In the genomic region with DNA sequence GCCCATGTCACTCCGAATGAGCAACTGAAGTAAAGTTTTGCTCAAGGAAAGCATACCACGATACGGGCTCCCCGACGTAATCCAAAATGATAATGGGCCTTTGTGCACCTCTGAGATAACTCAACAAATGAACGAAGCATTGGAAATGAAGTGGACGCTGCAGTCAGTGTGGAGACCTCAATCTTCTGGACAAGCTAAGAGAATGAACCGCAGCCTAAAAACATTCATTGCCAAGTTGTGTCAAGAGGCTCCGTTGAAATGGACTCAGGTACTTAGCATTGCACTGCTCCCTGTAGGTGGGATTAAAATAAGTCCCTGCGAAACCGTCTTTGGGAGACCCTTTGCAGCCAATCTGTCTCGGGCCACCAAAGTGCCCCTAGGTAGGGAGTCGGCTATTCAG, we compare ENCODE assay signal across 39 cellular contexts. TPM values are rescaled to one million over a fixed set of nuclear protein-coding genes. Genes with fewer than 3 reads are reported as not detected.
"Had no signal": no experiment of that assay in that cellular context is flagged by ENCODE, and none has a peak within 500 bp of the region (broad histone marks: within the 10 kb centered on the region; RNA-seq: fewer than 3 reads in every experiment).

No MANE protein-coding gene starts in this region.

- H3K36me3 ChIP-seq: MG63 had no signal

- H3K9me3 ChIP-seq: MG63 had no signal

- H3K27me3 ChIP-seq: MG63 had no signal

- H3K4me3 ChIP-seq: MG63 had no signal

- DNase-seq: Kasumi-1, MG63, MM.1S, MV-4-11, NCI-H1048, NCI-H1092, NCI-H1092 treated with DMSO at 0.1 percent for 48 hours, NCI-H1105, NCI-H1105 treated with DMSO at 0.1 percent for 48 hours, NCI-H1417, NCI-H1417 treated with DMSO at 0.1 percent for 48 hours, NCI-H1436, NCI-H1436 treated with DMSO at 0.1 percent for 48 hours, NCI-H146, NCI-H1694, NCI-H1694 treated with DMSO at 0.1 percent for 48 hours, NCI-H187, NCI-H187 treated with DMSO at 0.1 percent for 48 hours, NCI-H1930, NCI-H2029, NCI-H2029 treated with DMSO at 0.1 percent for 48 hours, NCI-H2081, NCI-H2081 treated with DMSO at 0.1 percent for 48 hours, NCI-H2107, NCI-H2171, NCI-H2171 treated with DMSO at 0.1 percent for 48 hours, NCI-H2227 treated with DMSO at 0.1 percent for 48 hours, NCI-H226, NCI-H345, NCI-H446, NCI-H446 treated with DMSO at 0.1 percent for 48 hours, NCI-H510A, NCI-H510A treated with DMSO at 0.1 percent for 48 hours, NCI-H524, NCI-H524 treated with DMSO at 0.1 percent for 48 hours had no signal

RNA-seq across cellular contexts. Expression of a gene that starts 3.9 kb away (rescaled TPM):
- total RNA-seq: LHCN-M2, M059J, MCF 10A, NCI-H460 had no signal

RNA-seq across cellular contexts. Expression of a gene that starts 19.9 kb away (rescaled TPM):
- total RNA-seq: LHCN-M2, M059J, MCF 10A, NCI-H460 had no signal

RNA-seq across cellular contexts. Expression of a gene that starts 40.0 kb away (rescaled TPM):
- total RNA-seq: LHCN-M2, M059J, MCF 10A, NCI-H460 had no signal

RNA-seq across cellular contexts. Expression of a gene that starts 42.7 kb away (rescaled TPM):
- total RNA-seq: LHCN-M2, M059J, MCF 10A, NCI-H460 had no signal
